Comparison of ENCODE assay signal across 19 cellular contexts in genomic region chr14:99727096-99727870, GRCh38. TPM values are rescaled to one million over a fixed set of nuclear protein-coding genes. Genes with fewer than 3 reads are reported as not detected.
DNase-seq lines count a peak whose midpoint lies in the region; ATAC-seq and TF ChIP-seq lines count a peak whose summit lies in the region.
"Had no signal": no experiment of that assay in that cellular context is flagged by ENCODE, and none has a peak within 500 bp of the region (broad histone marks: within the 10 kb centered on the region; RNA-seq: fewer than 3 reads in every experiment).

No MANE protein-coding gene starts in this region.

- H3K27ac ChIP-seq in H9 (ENCODE audit: insufficient read length, low read depth, low read length): no peak overlapping the region
- H3K27ac ChIP-seq in spleen: no peak overlapping the region
- H3K27ac ChIP-seq: breast epithelium, parathyroid adenoma had no signal

- no peak overlapping the region for H2AFZ ChIP-seq in H9 (ENCODE audit: low read length)
- H2AFZ ChIP-seq: parathyroid adenoma had no signal

- H4K8ac ChIP-seq in H9 (replicated peaks; ENCODE audit: insufficient read length, low read depth, low read length): no peak overlapping the region

- peaks cover 25% of the 10 kb centered on the region for H3K27me3 Mint-ChIP-seq in activated CD4-positive, alpha-beta memory T cell treated with anti-CD3 and anti-CD28 coated beads for 36 hours
- H3K27me3 Mint-ChIP-seq in activated CD4-positive, alpha-beta memory T cell treated with anti-CD3 and anti-CD28 coated beads, Interleukin-2, amount 10 ng/mL, durations not matched to agents 7 days and 5 days: peaks cover 6% of the 10 kb centered on the region
- peaks cover 6% of the 10 kb centered on the region for H3K27me3 Mint-ChIP-seq in H9 (ENCODE audit: low read depth)

- no peak overlapping the region for H3K18ac ChIP-seq in H9 (ENCODE audit: insufficient read length, low read depth, low read length)

- H3K23me2 ChIP-seq in H9 (ENCODE audit: insufficient read length, low read depth, low read length, poor library complexity, severe bottlenecking): peaks cover 4% of the 10 kb centered on the region

- no peaks in the 10 kb centered on the region for H3K36me3 ChIP-seq in spleen
- H3K36me3 ChIP-seq: breast epithelium had no signal

- no peak overlapping the region for H3K27ac Mint-ChIP-seq in activated CD4-positive, alpha-beta memory T cell treated with anti-CD3 and anti-CD28 coated beads for 36 hours
- no peak overlapping the region for H3K27ac Mint-ChIP-seq in activated CD4-positive, alpha-beta memory T cell treated with anti-CD3 and anti-CD28 coated beads, Interleukin-2, amount 10 ng/mL, durations not matched to agents 7 days and 5 days
- H3K27ac Mint-ChIP-seq in H9: no peak overlapping the region
- H3K27ac Mint-ChIP-seq: CD8-positive, alpha-beta memory T cell; dendritic cell treated with granulocyte-macrophage colony-stimulating factor and Interleukin-4, amounts not matched to agents 40 ng/mL and 50 ng/mL, for 4 days had no signal

- DNase-seq in activated CD4-positive, alpha-beta memory T cell treated with anti-CD3 and anti-CD28 coated beads for 36 hours: peak; percentile 3
- DNase-seq in activated CD4-positive, alpha-beta memory T cell treated with anti-CD3 and anti-CD28 coated beads, Interleukin-2, amount 10 ng/mL, durations not matched to agents 7 days and 5 days: no peak
- DNase-seq in H9: peak; percentile 20
- peak; percentile 34 for DNase-seq in islet precursor cell
- peak; percentile 56 for DNase-seq in spleen
- DNase-seq in activated CD4-positive, alpha-beta T cell treated with anti-CD3 and anti-CD28 coated beads for 1 hour: no peak
- no peak for DNase-seq in cerebellar nuclear complex (lab: John Stamatoyannopoulos, UW)
- DNase-seq: DMS153, GDM1, mesendoderm, naive B cell, NCI-H1048, NCI-H187 treated with DMSO at 0.1 percent for 48 hours, T-helper 9 cell had no signal

- H3K9me3 ChIP-seq in H9 (ENCODE audit: control insufficient read depth, low read depth, low read length) (no peaks in the 10 kb centered on the region), spleen (no peaks in the 10 kb centered on the region)
- H3K9me3 ChIP-seq: breast epithelium had no signal

- H3K9ac ChIP-seq in H9 (ENCODE audit: extremely low read depth, insufficient read length, low read length): no peak overlapping the region
- H3K9ac ChIP-seq: parathyroid adenoma had no signal

- no peaks in the 10 kb centered on the region for H3K36me3 Mint-ChIP-seq in activated CD4-positive, alpha-beta memory T cell treated with anti-CD3 and anti-CD28 coated beads for 36 hours
- no peaks in the 10 kb centered on the region for H3K36me3 Mint-ChIP-seq in activated CD4-positive, alpha-beta memory T cell treated with anti-CD3 and anti-CD28 coated beads, Interleukin-2, amount 10 ng/mL, durations not matched to agents 7 days and 5 days (ENCODE audit: low read depth)
- H3K36me3 Mint-ChIP-seq in H9 (ENCODE audit: insufficient read depth in 1 of 3, low read depth in 3 of 3): no peaks in the 10 kb centered on the region
- H3K36me3 Mint-ChIP-seq: CD8-positive, alpha-beta memory T cell; naive B cell had no signal

- ATAC-seq in GM19351 (IDR thresholded peaks at IDR 0.05; ENCODE audit: unreplicated experiment): no peak

- WGBS in H9 (ENCODE audit: extremely low coverage, insufficient read length, low lambda C conversion rate): no CpG with 5 or more reads among the region's 25 CpGs
- 84 to 92% (median 90%) methylated on average over 19 to 25 of the region's 25 CpGs for WGBS in spleen, 5 donors

- intact Hi-C loops in activated CD4-positive, alpha-beta memory T cell treated with anti-CD3 and anti-CD28 coated beads for 36 hours (cut with micrococcal nuclease): no loop called here
- intact Hi-C loops in spleen (cut with DNase I; ENCODE audit: low total_unique reads): no loop called here

- H3K9me3 Mint-ChIP-seq in activated CD4-positive, alpha-beta memory T cell treated with anti-CD3 and anti-CD28 coated beads for 36 hours: no peaks in the 10 kb centered on the region
- no peaks in the 10 kb centered on the region for H3K9me3 Mint-ChIP-seq in activated CD4-positive, alpha-beta memory T cell treated with anti-CD3 and anti-CD28 coated beads, Interleukin-2, amount 10 ng/mL, durations not matched to agents 7 days and 5 days
- H3K9me3 Mint-ChIP-seq in H9: no peaks in the 10 kb centered on the region; a peak in 1 of 5 replicates
- H3K9me3 Mint-ChIP-seq: CD8-positive, alpha-beta memory T cell; dendritic cell treated with granulocyte-macrophage colony-stimulating factor and Interleukin-4, amounts not matched to agents 40 ng/mL and 50 ng/mL, for 4 days; naive B cell had no signal

- H3K27me3 ChIP-seq in H9 (ENCODE audit: insufficient read depth, low read length) (no peaks in the 10 kb centered on the region), spleen (replicated peaks in 1 of 7) (peaks cover 0 to 73% (median 21%) of the 10 kb centered on the region in 7 donors)

- no peak overlapping the region for H2BK5ac ChIP-seq in H9 (ENCODE audit: insufficient read length, low read length)

- no peak overlapping the region for H2AK5ac ChIP-seq in H9 (ENCODE audit: insufficient read length, low read length)

- no peak overlapping the region for H2BK120ac ChIP-seq in H9 (ENCODE audit: low read depth, low read length, poor library complexity, severe bottlenecking)

- H3K4me3 Mint-ChIP-seq in activated CD4-positive, alpha-beta memory T cell treated with anti-CD3 and anti-CD28 coated beads for 36 hours: no peak overlapping the region
- no peak overlapping the region for H3K4me3 Mint-ChIP-seq in activated CD4-positive, alpha-beta memory T cell treated with anti-CD3 and anti-CD28 coated beads, Interleukin-2, amount 10 ng/mL, durations not matched to agents 7 days and 5 days
- H3K4me3 Mint-ChIP-seq in H9: no peak overlapping the region; a peak in 1 of 5 replicates
- H3K4me3 Mint-ChIP-seq: CD8-positive, alpha-beta memory T cell; dendritic cell treated with granulocyte-macrophage colony-stimulating factor and Interleukin-4, amounts not matched to agents 40 ng/mL and 50 ng/mL, for 4 days; naive B cell had no signal

- POLR2A ChIA-PET in activated CD4-positive, alpha-beta memory T cell treated with anti-CD3 and anti-CD28 coated beads for 36 hours (lab: Charles Lee): interaction anchor here (0.6 kb wide), 1 partner anchor 172 kb away, joined by 4 read pairs; no protein-coding TSS in a partner anchor
- POLR2A ChIA-PET in activated CD4-positive, alpha-beta memory T cell treated with anti-CD3 and anti-CD28 coated beads, Interleukin-2, amount 10 ng/mL, durations not matched to agents 7 days and 5 days (lab: Charles Lee): no interaction called here

- no peak overlapping the region for H3K56ac ChIP-seq in H9 (ENCODE audit: insufficient read length, low read depth, low read length)

- H3K4me2 ChIP-seq in H9 (ENCODE audit: insufficient read depth, insufficient read length, low read length): no peak overlapping the region

- H4K91ac ChIP-seq in H9 (ENCODE audit: insufficient read length, low read depth, low read length): no peak overlapping the region

- H3K79me1 ChIP-seq in H9 (ENCODE audit: insufficient read depth, low read depth, low read length, poor library complexity, severe bottlenecking): no peaks in the 10 kb centered on the region

- no peak overlapping the region for H4K5ac ChIP-seq in H9 (ENCODE audit: insufficient read length, low read depth, low read length)

- no peak overlapping the region for H3T11ph ChIP-seq in H9 (ENCODE audit: low read length)

- H3K23ac ChIP-seq in H9 (ENCODE audit: insufficient read length, low read depth, low read length): no peak overlapping the region

- CTCF ChIA-PET in activated CD4-positive, alpha-beta memory T cell treated with anti-CD3 and anti-CD28 coated beads for 36 hours (lab: Charles Lee): interaction anchor here (0.8 to 5.2 kb wide), 2 partner anchors 47 to 158 kb away, joined by 4 to 83 read pairs; no protein-coding TSS in a partner anchor
- CTCF ChIA-PET in activated CD4-positive, alpha-beta memory T cell treated with anti-CD3 and anti-CD28 coated beads, Interleukin-2, amount 10 ng/mL, durations not matched to agents 7 days and 5 days (lab: Charles Lee): interaction anchor here (0.6 to 1.4 kb wide), 2 partner anchors 13 to 160 kb away, joined by 3 to 5 read pairs; no protein-coding TSS in a partner anchor

- H2BK15ac ChIP-seq in H9 (ENCODE audit: low read depth, low read length): no peak overlapping the region

- H2BK20ac ChIP-seq in H9 (ENCODE audit: low read depth, low read length, poor library complexity, severe bottlenecking): no peak overlapping the region

- H3K4me1 ChIP-seq in H9 (ENCODE audit: insufficient read depth, low read length): no peaks in the 10 kb centered on the region
- peaks cover 0 to 26% (median 12%) of the 10 kb centered on the region in 6 donors for H3K4me1 ChIP-seq in spleen
- H3K4me1 ChIP-seq: breast epithelium had no signal

- no peak overlapping the region for H3K4ac ChIP-seq in H9 (ENCODE audit: low read depth, low read length)

- no peak overlapping the region for H2BK12ac ChIP-seq in H9 (ENCODE audit: insufficient read length, low read depth, low read length)

- TF ChIP-seq POLR2A in spleen (IDR thresholded peaks at IDR 0.05): no peak

- no peaks in the 10 kb centered on the region for H4K20me1 ChIP-seq in H9 (ENCODE audit: control insufficient read depth, insufficient read depth, insufficient read length)

- TF ChIP-seq CTCF in H9 (conservative IDR thresholded peaks at IDR 0.05): no peak
- no peak for TF ChIP-seq CTCF in spleen (IDR thresholded peaks at IDR 0.05 in 8 of 11, conservative IDR thresholded peaks at IDR 0.05 in 3 of 11)

- H3K79me2 ChIP-seq in H9 (ENCODE audit: insufficient read depth, low read length): no peaks in the 10 kb centered on the region
- H3K79me2 ChIP-seq: parathyroid adenoma had no signal

- H3K4me3 ChIP-seq in spleen: no peak overlapping the region
- H3K4me3 ChIP-seq: breast epithelium had no signal

- H3K14ac ChIP-seq in H9 (ENCODE audit: insufficient read depth, low read length): no peak overlapping the region

- no peaks in the 10 kb centered on the region for H3K4me1 Mint-ChIP-seq in activated CD4-positive, alpha-beta memory T cell treated with anti-CD3 and anti-CD28 coated beads for 36 hours (ENCODE audit: low read depth)
- H3K4me1 Mint-ChIP-seq in activated CD4-positive, alpha-beta memory T cell treated with anti-CD3 and anti-CD28 coated beads, Interleukin-2, amount 10 ng/mL, durations not matched to agents 7 days and 5 days: peaks cover 2% of the 10 kb centered on the region
- H3K4me1 Mint-ChIP-seq in H9: peaks cover 6 to 28% of the 10 kb centered on the region in 2 experiments

RNA-seq across cellular contexts. Expression of gene CYP46A1, which starts 43.2 kb away (rescaled TPM):
- under 1 TPM; 0.19 to 0.21 TPM for total RNA-seq in activated CD4-positive, alpha-beta memory T cell treated with anti-CD3 and anti-CD28 coated beads for 36 hours
- under 1 TPM; 0.13 to 0.23 TPM for total RNA-seq in activated CD4-positive, alpha-beta memory T cell treated with anti-CD3 and anti-CD28 coated beads, Interleukin-2, amount 10 ng/mL, durations not matched to agents 7 days and 5 days
- total RNA-seq in H9 (2021): 0.59 and 0.75 TPM in 2 replicates
- total RNA-seq in spleen: under 1 TPM; 0.16 to 0.85 (median 0.40) TPM
- polyA plus RNA-seq in spleen: under 1 TPM; 0.11 to 0.38 (median 0.13) TPM
- polyA plus RNA-seq: CD8-positive, alpha-beta memory T cell had no signal

Comparison
In these comparisons a context has a peak if more than half of its experiments do, and no peak if none do; other contexts are left out.
1. DNase-seq: peak in activated CD4-positive, alpha-beta memory T cell treated with anti-CD3 and anti-CD28 coated beads for 36 hours (single experiment), H9 (single experiment), islet precursor cell (single experiment) and spleen (single experiment); none in activated CD4-positive, alpha-beta memory T cell treated with anti-CD3 and anti-CD28 coated beads, Interleukin-2, amount 10 ng/mL, durations not matched to agents 7 days and 5 days (single experiment), activated CD4-positive, alpha-beta T cell treated with anti-CD3 and anti-CD28 coated beads for 1 hour (single experiment) and cerebellar nuclear complex (0 of 2).